In the genomic region with DNA sequence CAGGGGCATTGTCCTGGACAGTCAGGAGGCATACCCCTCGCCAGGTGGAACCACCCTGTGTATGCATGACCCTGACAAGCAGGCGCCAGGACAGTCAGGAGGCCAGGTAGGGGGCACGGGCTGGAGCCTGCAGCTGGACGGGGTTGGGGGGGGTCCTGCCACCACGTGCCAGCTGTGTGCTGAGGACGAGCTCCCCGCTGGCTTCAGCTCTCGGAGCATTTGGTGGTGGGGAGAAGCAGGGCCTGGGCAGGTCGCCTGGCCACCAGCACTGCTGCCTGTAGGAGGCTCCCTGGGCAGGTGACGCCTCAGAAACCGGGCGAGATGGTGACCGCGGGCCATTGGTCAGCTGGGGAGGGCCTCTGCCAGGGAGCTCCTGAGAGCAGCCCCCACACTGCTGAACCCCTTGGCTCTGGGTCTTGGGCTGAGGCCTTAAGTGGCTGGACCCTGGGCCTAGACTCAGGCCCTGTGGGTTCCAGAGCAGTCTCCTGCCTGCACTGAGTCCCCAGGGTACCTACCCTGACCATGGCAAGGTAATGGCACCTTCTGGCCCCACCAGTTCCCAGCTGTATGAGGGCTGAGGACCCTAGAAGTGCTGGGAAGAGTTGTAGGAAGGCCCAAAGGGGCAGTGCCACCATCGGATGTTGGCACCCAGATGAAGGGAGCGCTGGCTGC, we compare ENCODE assay signal across 8 cellular contexts. TPM values are rescaled to one million over a fixed set of nuclear protein-coding genes. Genes with fewer than 3 reads are reported as not detected.
A peak's percentile ranks its signal among the peaks of the same experiment; 100 is the strongest.
DNase-seq lines count a peak whose midpoint lies in the region; ATAC-seq and TF ChIP-seq lines count a peak whose summit lies in the region.

No MANE protein-coding gene starts in this region.

- H3K27me3 ChIP-seq in SJCRH30 (no peaks in the 10 kb centered on the region), right atrium auricular region (no peaks in the 10 kb centered on the region), smooth muscle cell (ENCODE audit: low read depth) (no peaks in the 10 kb centered on the region)

- H3K36me3 Mint-ChIP-seq in nephron progenitor cell (ENCODE audit: low read depth) = peaks cover 31% of the 10 kb centered on the region

- no peak overlapping the region for H2AFZ ChIP-seq in smooth muscle cell (ENCODE audit: low read depth)

- H3K36me3 ChIP-seq in SJCRH30 = peaks cover 24% of the 10 kb centered on the region
- peaks cover 14% of the 10 kb centered on the region for H3K36me3 ChIP-seq in right atrium auricular region
- H3K36me3 ChIP-seq in smooth muscle cell (ENCODE audit: low read depth) = peaks cover 2% of the 10 kb centered on the region

- peak overlapping the region; percentile 42 for H3K4me3 ChIP-seq in SJCRH30
- peak overlapping the region; percentile 24 to 46 for H3K4me3 ChIP-seq in right atrium auricular region
- H3K4me3 ChIP-seq in smooth muscle cell = peak overlapping the region; percentile 53

- H3K9ac ChIP-seq in smooth muscle cell (ENCODE audit: low read depth) = peak overlapping the region; percentile 80

- TF ChIP-seq CTCF in right atrium auricular region (IDR thresholded peaks at IDR 0.05) (no peak), smooth muscle cell (IDR thresholded peaks at IDR 0.05; ENCODE audit: borderline replicate concordance, insufficient read depth, poor library complexity, severe bottlenecking) (no peak), nephron progenitor cell (IDR thresholded peaks at IDR 0.05) (no peak)

- no peak for DNase-seq in SJCRH30
- no peak for DNase-seq in right atrium auricular region (ENCODE audit: low spot score)
- peak; percentile 33 for DNase-seq in smooth muscle cell (lab: John Stamatoyannopoulos, UW; ENCODE audit: unreplicated experiment)
- no peak for DNase-seq in nephron progenitor cell
- DNase-seq in HK-2 (ENCODE audit: unreplicated experiment) = no peak
- no peak for DNase-seq in cerebellum (ENCODE audit: low spot score)
- DNase-seq in putamen (ENCODE audit: low spot score) = no peak

- WGBS in smooth muscle cell (ENCODE audit: low lambda C conversion rate) = 42% methylated on average over 16 of the region's 16 CpGs

- H3K27ac Mint-ChIP-seq in nephron progenitor cell = no peak overlapping the region

- peaks cover 7% of the 10 kb centered on the region for H3K9me3 Mint-ChIP-seq in nephron progenitor cell

- no peak overlapping the region for H3K4me3 Mint-ChIP-seq in nephron progenitor cell

- peaks cover 37% of the 10 kb centered on the region for H3K79me2 ChIP-seq in smooth muscle cell (ENCODE audit: low read depth)

- ATAC-seq in GM18909 (IDR thresholded peaks at IDR 0.05; ENCODE audit: poor library complexity, unreplicated experiment) = peak; percentile 1

- H3K9me3 ChIP-seq in SJCRH30 (replicated peaks) (no peaks in the 10 kb centered on the region), right atrium auricular region (no peaks in the 10 kb centered on the region), smooth muscle cell (replicated peaks; ENCODE audit: low read depth) (no peaks in the 10 kb centered on the region)

- H3K4me1 ChIP-seq in SJCRH30 (peaks cover 13% of the 10 kb centered on the region), right atrium auricular region (peaks cover 0 to 43% of the 10 kb centered on the region in 2 donors), smooth muscle cell (ENCODE audit: low read depth) (peaks cover 18% of the 10 kb centered on the region)

- H3K27ac ChIP-seq in SJCRH30 (peak overlapping the region; percentile 9), right atrium auricular region (peak overlapping the region; percentile 80 to 84), smooth muscle cell (ENCODE audit: low read depth) (peak overlapping the region; percentile 84)

- H3K4me2 ChIP-seq in smooth muscle cell = peak overlapping the region; percentile 99

- peaks cover 2% of the 10 kb centered on the region for H3F3A ChIP-seq in smooth muscle cell (ENCODE audit: low read depth)

- no peaks in the 10 kb centered on the region for H3K27me3 Mint-ChIP-seq in nephron progenitor cell (ENCODE audit: low read depth, poor library complexity)

- peaks cover 32% of the 10 kb centered on the region for H3K4me1 Mint-ChIP-seq in nephron progenitor cell

- H4K20me1 ChIP-seq in smooth muscle cell (ENCODE audit: low read depth) = peaks cover 50% of the 10 kb centered on the region

RNA-seq across cellular contexts. Expression of a gene that starts 0.8 kb away (rescaled TPM):
- total RNA-seq in SJCRH30 (2014; rRNA removed; shearing (Covaris generic)) = 1.1 and 2.1 TPM in 2 replicates
- total RNA-seq in right atrium auricular region (1 to 10 TPM; 1.3 to 1.8 TPM), smooth muscle cell (32.4 and 32.5 TPM in 2 replicates), cerebellum (0.36 TPM)
- polyA plus RNA-seq in smooth muscle cell = 92.5 and 96.7 TPM in 2 replicates

RNA-seq across cellular contexts. Expression of a gene that starts 15.4 kb away (rescaled TPM):
- 109 and 117 TPM in 2 replicates for total RNA-seq in SJCRH30 (2014; rRNA removed; shearing (Covaris generic))
- 10 to 100 TPM; 16.8 to 18.7 TPM for total RNA-seq in right atrium auricular region
- 23.5 and 34.8 TPM in 2 replicates for total RNA-seq in smooth muscle cell
- polyA plus RNA-seq in smooth muscle cell = 13.9 and 20.8 TPM in 2 replicates
- 34.3 TPM for total RNA-seq in cerebellum

RNA-seq across cellular contexts. Expression of a gene that starts 27.0 kb away (rescaled TPM):
- 98.5 and 108 TPM in 2 replicates for total RNA-seq in SJCRH30 (2014; rRNA removed; shearing (Covaris generic))
- total RNA-seq in right atrium auricular region = 10 to 100 TPM; 34.7 to 37.5 TPM
- 24.6 and 25.8 TPM in 2 replicates for total RNA-seq in smooth muscle cell
- polyA plus RNA-seq in smooth muscle cell = 14.4 and 16.0 TPM in 2 replicates
- total RNA-seq in cerebellum = 54.3 TPM

RNA-seq across cellular contexts. Expression of a gene that starts 53.5 kb away (rescaled TPM):
- not detected in 2 replicates for total RNA-seq in SJCRH30 (2014; rRNA removed; shearing (Covaris generic))
- total RNA-seq in right atrium auricular region (not detected), smooth muscle cell (not detected in 2 replicates), cerebellum (not detected)
- not detected in 2 replicates for polyA plus RNA-seq in smooth muscle cell

Comparison
In these comparisons a context has a peak if more than half of its experiments do, and no peak if none do; other contexts are left out.
1. H3K27ac ChIP-seq: peak in every context shown above with its lines; median percentile 84 in smooth muscle cell; 82 in right atrium auricular region; 9 in SJCRH30.
2. RNA of a gene that starts 0.8 kb away (total RNA-seq): 32.4 to 32.5 TPM in smooth muscle cell; 1.1 to 2.1 TPM in SJCRH30, 1.3 to 1.8 TPM in right atrium auricular region and 0.36 TPM in cerebellum (single experiment); every median in the first group is over 10 times any median in the second.
3. Peak in every context shown above with its lines, with median percentiles within 50 percentile points of each other: H3K4me3 ChIP-seq.